Comparison of ENCODE assay signal across 27 cellular contexts in genomic region chr1:60311838-60312237, GRCh38.
"Had no signal": no experiment of that assay in that cellular context is flagged by ENCODE, and none has a peak within 500 bp of the region (broad histone marks: within the 10 kb centered on the region; RNA-seq: fewer than 3 reads in every experiment).

No MANE protein-coding gene starts in this region.

- H3K4me1 ChIP-seq: pancreas, prostate gland, spleen, suprapubic skin, testis, tibial artery, transverse colon, upper lobe of right lung, uterus had no signal

- H3K27ac ChIP-seq: neutrophil, pancreas, prostate gland, skin epidermis, spleen, suprapubic skin, testis, tibial artery, transverse colon, upper lobe of right lung, uterus had no signal

- H3K4me3 ChIP-seq: pancreas, prostate gland, skin epidermis, smooth muscle cell, spleen, suprapubic skin, testis, tibial artery, transverse colon, upper lobe of right lung, uterus had no signal

- FAIRE-seq: pancreas had no signal

- H3K4me2 ChIP-seq: smooth muscle cell had no signal

- ATAC-seq: naive thymus-derived CD4-positive, alpha-beta T cell; natural killer cell; pancreas; right cardiac atrium; sciatic nerve; stimulated activated memory B cell treated with anti-CD40 and anti-IgM and Interleukin-4, amounts not matched to agents 10 μg/mL and 1 μg/mL and 100 μg/mL, for 72 hours; stimulated activated naive CD8-positive, alpha-beta T cell treated with anti-CD3 and anti-CD28 coated beads, Interleukin-15, amount 100 ng/mL, for 72 hours; stimulated activated naive CD8-positive, alpha-beta T cell treated with anti-CD3 and anti-CD28 coated beads, Interleukin-15, Interleukin-2, amounts not matched to agents 100 U/mL and 50 U/mL, for 24 hours; upper lobe of right lung had no signal

- H3K9me3 ChIP-seq: neutrophil, pancreas, prostate gland, suprapubic skin, testis, transverse colon, upper lobe of right lung, uterus had no signal

- H3K36me3 ChIP-seq: neutrophil, pancreas, prostate gland, spleen, suprapubic skin, tibial artery, transverse colon, upper lobe of right lung, uterus had no signal

- DNase-seq: naive thymus-derived CD4-positive, alpha-beta T cell; natural killer cell; nucleus accumbens; pancreas; right cardiac atrium; spleen; stimulated activated CD4-positive, alpha-beta T cell treated with anti-CD3 and anti-CD28 coated beads, Interleukin-12 subunit alpha, Interleukin-12 subunit beta, amount 100 ng/mL, for 4 hours; stimulated activated CD4-positive, alpha-beta T cell treated with anti-CD3 and anti-CD28 coated beads, Interleukin-1b, Interleukin-23, amount 100 ng/mL, for 48 hours; stimulated activated CD4-positive, alpha-beta T cell treated with anti-CD3 and anti-CD28 coated beads, Interleukin-4, amount 100 ng/mL, for 1 hour; stimulated activated CD4-positive, alpha-beta T cell treated with anti-CD3 and anti-CD28 coated beads, Interleukin-4, amount 100 ng/mL, for 4 hours; stimulated activated CD8-positive, alpha-beta memory T cell treated with anti-CD3 and anti-CD28 coated beads, Interleukin-4, amount 100 ng/mL, for 48 hours; stimulated activated naive CD4-positive, alpha-beta T cell; stimulated activated naive CD8-positive, alpha-beta T cell treated with anti-CD3 and anti-CD28 coated beads, Interleukin-15, amount 100 ng/mL, for 72 hours; stimulated activated naive CD8-positive, alpha-beta T cell treated with anti-CD3 and anti-CD28 coated beads, Interleukin-15, Interleukin-2, amounts not matched to agents 100 U/mL and 50 U/mL, for 24 hours; substantia nigra; testis; tibial artery; transverse colon; upper lobe of right lung; uterus had no signal

- H3K27me3 ChIP-seq: neutrophil, pancreas, spleen, suprapubic skin, testis, tibial artery, transverse colon, upper lobe of right lung had no signal
